In genomic region chr5:181232593-181232992, GRCh38 we compare ENCODE assay signal across 2 cellular contexts.
TF ChIP-seq lines count a peak whose summit lies in the region.

No MANE protein-coding gene starts in this region.

TF ChIP-seq in SK-N-SH, 30 proteins besides CTCF, POLR2A, EP300 and RAD21:
- no peak for TF ChIP-seq PBX3 (IDR thresholded peaks at IDR 0.05)

TF ChIP-seq in SK-N-SH treated with all-trans-retinoic acid at 6 μM for 48 hours, 23 proteins besides CTCF, POLR2A, EP300 and RAD21:
- TF ChIP-seq ISL1 (CRISPR knock-in tag; IDR thresholded peaks at IDR 0.05) (no peak), TSHZ2 (CRISPR knock-in tag; IDR thresholded peaks at IDR 0.05) (no peak), CSRNP3 (CRISPR knock-in tag; IDR thresholded peaks at IDR 0.05) (no peak), ZNF8 (CRISPR knock-in tag; IDR thresholded peaks at IDR 0.05) (no peak), GLIS3 (CRISPR knock-in tag; IDR thresholded peaks at IDR 0.05) (no peak), ZNF565 (CRISPR knock-in tag; conservative IDR thresholded peaks at IDR 0.05; ENCODE audit: low read depth) (no peak), ARNTL (CRISPR knock-in tag; IDR thresholded peaks at IDR 0.05; ENCODE audit: borderline replicate concordance, low read depth) (no peak), ESRRG (CRISPR knock-in tag; IDR thresholded peaks at IDR 0.05) (no peak), TOX (CRISPR knock-in tag; IDR thresholded peaks at IDR 0.05; ENCODE audit: borderline replicate concordance) (no peak), TCF4 (CRISPR knock-in tag; IDR thresholded peaks at IDR 0.05; ENCODE audit: borderline replicate concordance) (no peak)
